ENCODE assay signal across 2 cellular contexts in genomic region chr22:23085785-23086184, GRCh38.
A peak's percentile ranks its signal among the peaks of the same experiment; 100 is the strongest.
TF ChIP-seq lines count a peak whose summit lies in the region.

No MANE protein-coding gene starts in this region.

TF ChIP-seq in GM23338, 12 proteins besides CTCF, POLR2A, EP300 and RAD21:
- TF ChIP-seq EZH2 (IDR thresholded peaks at IDR 0.05; ENCODE audit: low read depth, unreplicated experiment) (no peak), ZNF114 (CRISPR knock-in tag; IDR thresholded peaks at IDR 0.05) (no peak), CREB1 (CRISPR knock-in tag; IDR thresholded peaks at IDR 0.05; ENCODE audit: low read depth) (no peak), STAT1 (IDR thresholded peaks at IDR 0.05; ENCODE audit: unreplicated experiment) (no peak), REST (IDR thresholded peaks at IDR 0.05; ENCODE audit: unreplicated experiment) (no peak), POLR2AphosphoS5 (IDR thresholded peaks at IDR 0.05; ENCODE audit: low read depth) (no peak), JUNB (IDR thresholded peaks at IDR 0.05; ENCODE audit: unreplicated experiment) (no peak), ETS1 (IDR thresholded peaks at IDR 0.05) (no peak), EZH2phosphoT487 (IDR thresholded peaks at IDR 0.05; ENCODE audit: unreplicated experiment) (no peak), ZNF462 (CRISPR knock-in tag; IDR thresholded peaks at IDR 0.05) (no peak), ZNF331 (CRISPR knock-in tag; IDR thresholded peaks at IDR 0.05; ENCODE audit: low read depth) (no peak), NANOG (IDR thresholded peaks at IDR 0.05; ENCODE audit: borderline replicate concordance) (no peak)

TF ChIP-seq in K562, 482 proteins besides CTCF, POLR2A, EP300 and RAD21:
- TF ChIP-seq HMGXB4 (CRISPR knock-in tag; IDR thresholded peaks at IDR 0.05) (peak; percentile 55; the same call in 1 of the 2 replicates), TRIM28 (IDR thresholded peaks at IDR 0.05) (no peak), RB1 (IDR thresholded peaks at IDR 0.05; ENCODE audit: low read depth) (0 out of 2 replicates have a peak, but pooled peaks have one; percentile 24), TCF7L2 (IDR thresholded peaks at IDR 0.05; ENCODE audit: low read depth, low read length) (0 out of 2 replicates have a peak, but pooled peaks have one; percentile 4)
